In genomic region chr3:4458961-4459360, GRCh38 we compare ENCODE assay signal across 8 cellular contexts.
"Had no signal": no experiment of that assay in that cellular context is flagged by ENCODE, and none has a peak within 500 bp of the region (broad histone marks: within the 10 kb centered on the region; RNA-seq: fewer than 3 reads in every experiment).

No MANE protein-coding gene starts in this region.

- ATAC-seq: GM12878 had no signal

- FAIRE-seq: G401.6, GM12878, GM12891, GM12892, GM18507, GM19239 had no signal

- H3K4me3 ChIP-seq: GM12878 had no signal

- DNase-seq: GDM1, GF-D8 had no signal
